ENCODE assay signal across 1 cellular context in genomic region chr17:27553019-27553511, GRCh38.
TF ChIP-seq lines count a peak whose summit lies in the region.

No MANE protein-coding gene starts in this region.

TF ChIP-seq in SK-N-SH, 30 proteins besides CTCF, POLR2A, EP300 and RAD21 (continued from another document):
- TF ChIP-seq NRF1 (IDR thresholded peaks at IDR 0.05; ENCODE audit: low read depth, low read length), result no peak
- TF ChIP-seq IRF3 (IDR thresholded peaks at IDR 0.05; ENCODE audit: low read depth, low read length), result no peak
TF ChIP-seq in SK-N-SH: peak in this region for 0.
